Comparison of ENCODE assay signal across 2 cellular contexts in the genomic region with DNA sequence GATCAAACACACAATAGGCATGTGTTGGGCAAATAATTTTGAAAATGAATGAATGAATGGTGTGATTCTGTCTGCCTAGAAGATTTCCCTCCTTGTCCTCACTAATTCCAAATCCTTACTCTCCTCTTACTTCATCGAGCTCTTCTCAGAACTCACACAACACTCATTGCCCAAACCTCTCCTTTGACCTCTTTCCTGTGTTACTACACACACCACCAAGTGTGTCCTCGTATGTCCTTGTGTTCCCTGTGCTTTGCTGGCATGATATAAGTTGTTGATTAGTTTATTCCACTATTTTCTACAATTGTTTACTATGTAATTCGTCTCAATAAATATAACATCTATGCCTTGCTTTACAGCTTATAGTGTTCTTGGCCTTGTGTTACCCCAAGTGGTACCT.
A peak's percentile ranks its signal among the peaks of the same experiment; 100 is the strongest.
TF ChIP-seq lines count a peak whose summit lies in the region.

No MANE protein-coding gene starts in this region.

TF ChIP-seq in liver, 16 proteins besides CTCF, POLR2A, EP300 and RAD21 (continued from another document):
- TF ChIP-seq, protein P1, sequence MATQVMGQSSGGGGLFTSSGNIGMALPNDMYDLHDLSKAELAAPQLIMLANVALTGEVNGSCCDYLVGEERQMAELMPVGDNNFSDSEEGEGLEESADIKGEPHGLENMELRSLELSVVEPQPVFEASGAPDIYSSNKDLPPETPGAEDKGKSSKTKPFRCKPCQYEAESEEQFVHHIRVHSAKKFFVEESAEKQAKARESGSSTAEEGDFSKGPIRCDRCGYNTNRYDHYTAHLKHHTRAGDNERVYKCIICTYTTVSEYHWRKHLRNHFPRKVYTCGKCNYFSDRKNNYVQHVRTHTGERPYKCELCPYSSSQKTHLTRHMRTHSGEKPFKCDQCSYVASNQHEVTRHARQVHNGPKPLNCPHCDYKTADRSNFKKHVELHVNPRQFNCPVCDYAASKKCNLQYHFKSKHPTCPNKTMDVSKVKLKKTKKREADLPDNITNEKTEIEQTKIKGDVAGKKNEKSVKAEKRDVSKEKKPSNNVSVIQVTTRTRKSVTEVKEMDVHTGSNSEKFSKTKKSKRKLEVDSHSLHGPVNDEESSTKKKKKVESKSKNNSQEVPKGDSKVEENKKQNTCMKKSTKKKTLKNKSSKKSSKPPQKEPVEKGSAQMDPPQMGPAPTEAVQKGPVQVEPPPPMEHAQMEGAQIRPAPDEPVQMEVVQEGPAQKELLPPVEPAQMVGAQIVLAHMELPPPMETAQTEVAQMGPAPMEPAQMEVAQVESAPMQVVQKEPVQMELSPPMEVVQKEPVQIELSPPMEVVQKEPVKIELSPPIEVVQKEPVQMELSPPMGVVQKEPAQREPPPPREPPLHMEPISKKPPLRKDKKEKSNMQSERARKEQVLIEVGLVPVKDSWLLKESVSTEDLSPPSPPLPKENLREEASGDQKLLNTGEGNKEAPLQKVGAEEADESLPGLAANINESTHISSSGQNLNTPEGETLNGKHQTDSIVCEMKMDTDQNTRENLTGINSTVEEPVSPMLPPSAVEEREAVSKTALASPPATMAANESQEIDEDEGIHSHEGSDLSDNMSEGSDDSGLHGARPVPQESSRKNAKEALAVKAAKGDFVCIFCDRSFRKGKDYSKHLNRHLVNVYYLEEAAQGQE (IDR thresholded peaks at IDR 0.05): no peak
- peak in 1 of 2 donors; percentile 27 for TF ChIP-seq HNF4A (conservative IDR thresholded peaks at IDR 0.05)
- TF ChIP-seq FOXA2 (IDR thresholded peaks at IDR 0.05): no peak
- TF ChIP-seq RXRA (IDR thresholded peaks at IDR 0.05): peak; percentile 24 to 56
- TF ChIP-seq SP1 (IDR thresholded peaks at IDR 0.05): peak; percentile 7
- TF ChIP-seq FOXA1 (IDR thresholded peaks at IDR 0.05): no peak
- no peak for TF ChIP-seq GABPA (IDR thresholded peaks at IDR 0.05 in 1 of 2, conservative IDR thresholded peaks at IDR 0.05 in 1 of 2)
TF ChIP-seq in liver: peak in this region for 3.

TF ChIP-seq in HepG2, 621 proteins besides CTCF, POLR2A, EP300 and RAD21 (continued from another document):
- TF ChIP-seq, protein P2, sequence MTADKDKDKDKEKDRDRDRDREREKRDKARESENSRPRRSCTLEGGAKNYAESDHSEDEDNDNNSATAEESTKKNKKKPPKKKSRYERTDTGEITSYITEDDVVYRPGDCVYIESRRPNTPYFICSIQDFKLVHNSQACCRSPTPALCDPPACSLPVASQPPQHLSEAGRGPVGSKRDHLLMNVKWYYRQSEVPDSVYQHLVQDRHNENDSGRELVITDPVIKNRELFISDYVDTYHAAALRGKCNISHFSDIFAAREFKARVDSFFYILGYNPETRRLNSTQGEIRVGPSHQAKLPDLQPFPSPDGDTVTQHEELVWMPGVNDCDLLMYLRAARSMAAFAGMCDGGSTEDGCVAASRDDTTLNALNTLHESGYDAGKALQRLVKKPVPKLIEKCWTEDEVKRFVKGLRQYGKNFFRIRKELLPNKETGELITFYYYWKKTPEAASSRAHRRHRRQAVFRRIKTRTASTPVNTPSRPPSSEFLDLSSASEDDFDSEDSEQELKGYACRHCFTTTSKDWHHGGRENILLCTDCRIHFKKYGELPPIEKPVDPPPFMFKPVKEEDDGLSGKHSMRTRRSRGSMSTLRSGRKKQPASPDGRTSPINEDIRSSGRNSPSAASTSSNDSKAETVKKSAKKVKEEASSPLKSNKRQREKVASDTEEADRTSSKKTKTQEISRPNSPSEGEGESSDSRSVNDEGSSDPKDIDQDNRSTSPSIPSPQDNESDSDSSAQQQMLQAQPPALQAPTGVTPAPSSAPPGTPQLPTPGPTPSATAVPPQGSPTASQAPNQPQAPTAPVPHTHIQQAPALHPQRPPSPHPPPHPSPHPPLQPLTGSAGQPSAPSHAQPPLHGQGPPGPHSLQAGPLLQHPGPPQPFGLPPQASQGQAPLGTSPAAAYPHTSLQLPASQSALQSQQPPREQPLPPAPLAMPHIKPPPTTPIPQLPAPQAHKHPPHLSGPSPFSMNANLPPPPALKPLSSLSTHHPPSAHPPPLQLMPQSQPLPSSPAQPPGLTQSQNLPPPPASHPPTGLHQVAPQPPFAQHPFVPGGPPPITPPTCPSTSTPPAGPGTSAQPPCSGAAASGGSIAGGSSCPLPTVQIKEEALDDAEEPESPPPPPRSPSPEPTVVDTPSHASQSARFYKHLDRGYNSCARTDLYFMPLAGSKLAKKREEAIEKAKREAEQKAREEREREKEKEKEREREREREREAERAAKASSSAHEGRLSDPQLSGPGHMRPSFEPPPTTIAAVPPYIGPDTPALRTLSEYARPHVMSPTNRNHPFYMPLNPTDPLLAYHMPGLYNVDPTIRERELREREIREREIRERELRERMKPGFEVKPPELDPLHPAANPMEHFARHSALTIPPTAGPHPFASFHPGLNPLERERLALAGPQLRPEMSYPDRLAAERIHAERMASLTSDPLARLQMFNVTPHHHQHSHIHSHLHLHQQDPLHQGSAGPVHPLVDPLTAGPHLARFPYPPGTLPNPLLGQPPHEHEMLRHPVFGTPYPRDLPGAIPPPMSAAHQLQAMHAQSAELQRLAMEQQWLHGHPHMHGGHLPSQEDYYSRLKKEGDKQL (CRISPR knock-in tag; IDR thresholded peaks at IDR 0.05; ENCODE audit: low read depth): no peak
- TF ChIP-seq RXRA (CRISPR knock-in tag; IDR thresholded peaks at IDR 0.05) (no peak), FOXA3 (CRISPR knock-in tag; IDR thresholded peaks at IDR 0.05) (no peak)
- TF ChIP-seq, protein P3, sequence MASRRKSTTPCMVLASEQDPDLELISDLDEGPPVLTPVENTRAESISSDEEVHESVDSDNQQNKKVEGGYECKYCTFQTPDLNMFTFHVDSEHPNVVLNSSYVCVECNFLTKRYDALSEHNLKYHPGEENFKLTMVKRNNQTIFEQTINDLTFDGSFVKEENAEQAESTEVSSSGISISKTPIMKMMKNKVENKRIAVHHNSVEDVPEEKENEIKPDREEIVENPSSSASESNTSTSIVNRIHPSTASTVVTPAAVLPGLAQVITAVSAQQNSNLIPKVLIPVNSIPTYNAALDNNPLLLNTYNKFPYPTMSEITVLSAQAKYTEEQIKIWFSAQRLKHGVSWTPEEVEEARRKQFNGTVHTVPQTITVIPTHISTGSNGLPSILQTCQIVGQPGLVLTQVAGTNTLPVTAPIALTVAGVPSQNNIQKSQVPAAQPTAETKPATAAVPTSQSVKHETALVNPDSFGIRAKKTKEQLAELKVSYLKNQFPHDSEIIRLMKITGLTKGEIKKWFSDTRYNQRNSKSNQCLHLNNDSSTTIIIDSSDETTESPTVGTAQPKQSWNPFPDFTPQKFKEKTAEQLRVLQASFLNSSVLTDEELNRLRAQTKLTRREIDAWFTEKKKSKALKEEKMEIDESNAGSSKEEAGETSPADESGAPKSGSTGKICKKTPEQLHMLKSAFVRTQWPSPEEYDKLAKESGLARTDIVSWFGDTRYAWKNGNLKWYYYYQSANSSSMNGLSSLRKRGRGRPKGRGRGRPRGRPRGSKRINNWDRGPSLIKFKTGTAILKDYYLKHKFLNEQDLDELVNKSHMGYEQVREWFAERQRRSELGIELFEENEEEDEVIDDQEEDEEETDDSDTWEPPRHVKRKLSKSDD (CRISPR knock-in tag; IDR thresholded peaks at IDR 0.05; ENCODE audit: low read depth): no peak
TF ChIP-seq in HepG2: peak in this region for 0.
